16 cellular contexts compared by ENCODE assay signal in genomic region chr7:2016761-2017482, GRCh38.
DNase-seq lines count a peak whose midpoint lies in the region; ATAC-seq, FAIRE-seq and TF ChIP-seq lines count a peak whose summit lies in the region.
"Had no signal": no experiment of that assay in that cellular context is flagged by ENCODE, and none has a peak within 500 bp of the region (broad histone marks: within the 10 kb centered on the region; RNA-seq: fewer than 3 reads in every experiment).

No MANE protein-coding gene starts in this region.

- peak overlapping the region in 5 of 6 donors; percentile 11 to 98 (median 82) for H3K27ac Mint-ChIP-seq in naive B cell
- no peak overlapping the region for H3K27ac Mint-ChIP-seq in activated CD8-positive, alpha-beta memory T cell treated with anti-CD3 and anti-CD28 coated beads, Interleukin-2, amount 10 ng/mL, durations not matched to agents 7 days and 5 days

- ATAC-seq in heart right ventricle (no peak), naive B cell (ENCODE audit: low read depth in 2 of 2) (no peak)
- ATAC-seq in activated CD8-positive, alpha-beta memory T cell treated with anti-CD3 and anti-CD28 coated beads, Interleukin-2, amount 10 ng/mL, durations not matched to agents 7 days and 5 days = no peak
- ATAC-seq: Panc1 had no signal

- H3K27me3 ChIP-seq in left ventricle myocardium inferior (ENCODE audit: low read depth) = no peaks in the 10 kb centered on the region
- no peaks in the 10 kb centered on the region for H3K27me3 ChIP-seq in heart right ventricle
- H3K27me3 ChIP-seq: ascending aorta had no signal

- peak overlapping the region in 1 of 8 donors; percentile 23 for H3K4me3 Mint-ChIP-seq in naive B cell
- H3K4me3 Mint-ChIP-seq in activated CD8-positive, alpha-beta memory T cell treated with anti-CD3 and anti-CD28 coated beads, Interleukin-2, amount 10 ng/mL, durations not matched to agents 7 days and 5 days = no peak overlapping the region

- CTCF ChIA-PET in activated CD8-positive, alpha-beta memory T cell treated with anti-CD3 and anti-CD28 coated beads, Interleukin-2, amount 10 ng/mL, durations not matched to agents 7 days and 5 days (lab: Charles Lee) = no interaction called here

- intact Hi-C loops in left ventricle myocardium inferior (cut with micrococcal nuclease) (no loop called here), heart right ventricle (cut with DNase I) (loop anchor here in 1 of 10 donors (10.0 kb wide), 1 partner anchor 202 kb away; no protein-coding TSS in a partner anchor)

- H3K4me1 Mint-ChIP-seq in naive B cell = peaks cover 43 to 65% (median 45%) of the 10 kb centered on the region in 3 donors
- H3K4me1 Mint-ChIP-seq in activated CD8-positive, alpha-beta memory T cell treated with anti-CD3 and anti-CD28 coated beads, Interleukin-2, amount 10 ng/mL, durations not matched to agents 7 days and 5 days = peaks cover 3% of the 10 kb centered on the region

- no peak for TF ChIP-seq CTCF in left ventricle myocardium inferior (IDR thresholded peaks at IDR 0.05; ENCODE audit: borderline replicate concordance)
- TF ChIP-seq CTCF in heart right ventricle (IDR thresholded peaks at IDR 0.05) = no peak

- H3K36me3 ChIP-seq in left ventricle myocardium inferior (peaks cover 4% of the 10 kb centered on the region), heart right ventricle (peaks cover 0 to 11% (median 0%) of the 10 kb centered on the region in 9 donors)

- H3K9me3 Mint-ChIP-seq in naive B cell = no peaks in the 10 kb centered on the region
- no peaks in the 10 kb centered on the region for H3K9me3 Mint-ChIP-seq in activated CD8-positive, alpha-beta memory T cell treated with anti-CD3 and anti-CD28 coated beads, Interleukin-2, amount 10 ng/mL, durations not matched to agents 7 days and 5 days (ENCODE audit: low read depth)

- no peaks in the 10 kb centered on the region for H3K27me3 Mint-ChIP-seq in naive B cell
- no peaks in the 10 kb centered on the region for H3K27me3 Mint-ChIP-seq in activated CD8-positive, alpha-beta memory T cell treated with anti-CD3 and anti-CD28 coated beads, Interleukin-2, amount 10 ng/mL, durations not matched to agents 7 days and 5 days

- H3K4me1 ChIP-seq in left ventricle myocardium inferior = peaks cover 33% of the 10 kb centered on the region
- peaks cover 0 to 35% (median 12%) of the 10 kb centered on the region in 9 donors for H3K4me1 ChIP-seq in heart right ventricle

- H3K9me3 ChIP-seq in left ventricle myocardium inferior (replicated peaks) (no peaks in the 10 kb centered on the region), heart right ventricle (no peaks in the 10 kb centered on the region)
- H3K9me3 ChIP-seq: ascending aorta had no signal

- DNase-seq in left ventricle myocardium inferior (peak; percentile 9), heart right ventricle (no peak), NCI-H748 treated with DMSO at 0.1 percent for 48 hours (lab: John Stamatoyannopoulos, UW) (peak; percentile 88), naive B cell (no peak), urothelium cell line (ENCODE audit: low spot score) (no peak), medulla oblongata (ENCODE audit: extremely low spot score) (no peak), SKM-1 (lab: John Stamatoyannopoulos, UW; ENCODE audit: unreplicated experiment) (no peak)
- no peak for DNase-seq in activated CD8-positive, alpha-beta memory T cell treated with anti-CD3 and anti-CD28 coated beads, Interleukin-2, amount 10 ng/mL, durations not matched to agents 7 days and 5 days
- DNase-seq: activated CD4-positive, alpha-beta T cell treated with anti-CD3 and anti-CD28 coated beads for 1 hour; activated T-cell treated with anti-CD3 and anti-CD28 coated beads, Interleukin-2, amount 50 U/mL, for 1 hour; AML-193; dermis blood vessel endothelial cell; NCI-H226 had no signal

- H3K36me3 Mint-ChIP-seq in naive B cell = peaks cover 8 to 14% of the 10 kb centered on the region in 2 donors
- no peaks in the 10 kb centered on the region for H3K36me3 Mint-ChIP-seq in activated CD8-positive, alpha-beta memory T cell treated with anti-CD3 and anti-CD28 coated beads, Interleukin-2, amount 10 ng/mL, durations not matched to agents 7 days and 5 days

- whole genome bisulfite sequencing in heart right ventricle, 2 donors = 93 to 94% methylated on average over 29 of the region's 29 CpGs

- FAIRE-seq in urothelium cell line (lab: Jason Lieb, UNC) = peak; percentile 68

- no peak overlapping the region for H3K27ac ChIP-seq in left ventricle myocardium inferior (replicated peaks)
- no peak overlapping the region for H3K27ac ChIP-seq in heart right ventricle
- H3K27ac ChIP-seq: ascending aorta had no signal

- no peak overlapping the region for H3K4me3 ChIP-seq in left ventricle myocardium inferior
- no peak overlapping the region for H3K4me3 ChIP-seq in heart right ventricle
- H3K4me3 ChIP-seq: ascending aorta, lung had no signal

Comparison
In these comparisons a context has a peak if more than half of its experiments do, and no peak if none do; other contexts are left out.
1. DNase-seq: peak in left ventricle myocardium inferior (single experiment) and NCI-H748 treated with DMSO at 0.1 percent for 48 hours (single experiment); none in heart right ventricle (0 of 2), naive B cell (single experiment), urothelium cell line (single experiment), medulla oblongata (single experiment), SKM-1 (single experiment) and activated CD8-positive, alpha-beta memory T cell treated with anti-CD3 and anti-CD28 coated beads, Interleukin-2, amount 10 ng/mL, durations not matched to agents 7 days and 5 days (single experiment).